In the genomic region with DNA sequence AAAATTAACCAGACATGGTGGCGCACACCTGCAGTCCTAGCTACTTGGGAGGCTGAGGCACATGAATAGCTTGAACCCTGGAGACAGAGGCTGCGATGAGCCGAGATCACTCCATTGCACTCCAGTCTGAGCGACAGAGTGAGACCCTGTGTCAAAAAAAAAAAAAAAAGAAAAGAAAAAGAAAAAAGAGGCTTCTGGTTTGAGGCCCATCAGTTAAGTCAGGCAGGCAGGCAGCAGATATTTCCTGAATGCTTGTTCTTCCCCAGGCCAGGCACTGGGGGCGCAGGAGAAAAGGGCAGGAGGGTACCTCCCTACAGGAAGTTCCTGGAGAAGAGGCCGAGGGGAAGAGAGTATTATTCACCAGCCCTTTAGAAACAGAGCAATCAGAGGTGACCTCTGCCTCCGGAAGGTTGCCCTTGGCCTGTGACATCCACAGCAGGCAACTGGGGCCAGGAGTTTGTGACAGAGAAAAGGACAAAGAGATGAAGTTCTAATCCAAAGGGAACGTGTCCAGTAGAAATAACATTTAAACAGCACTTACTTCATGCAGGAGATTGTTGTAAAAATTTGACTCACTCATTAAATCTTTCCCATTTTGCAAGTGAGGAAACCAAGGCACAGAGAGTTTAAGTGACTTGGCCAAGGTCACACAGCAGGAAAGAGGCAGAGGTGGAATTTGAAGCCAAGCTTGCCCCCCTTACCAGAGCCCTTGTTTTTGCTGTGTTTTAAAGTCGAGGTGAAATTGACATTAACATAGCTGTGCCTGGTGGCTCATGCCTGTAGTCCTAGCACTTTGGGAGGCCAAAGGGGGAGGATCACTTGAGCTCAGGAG, we compare ENCODE assay signal across 6 cellular contexts. TPM values are rescaled to one million over a fixed set of nuclear protein-coding genes. Genes with fewer than 3 reads are reported as not detected.
DNase-seq lines count a peak whose midpoint lies in the region; FAIRE-seq and TF ChIP-seq lines count a peak whose summit lies in the region.

No MANE protein-coding gene starts in this region.

- no peaks in the 10 kb centered on the region for H3K36me3 ChIP-seq in HUES48 (ENCODE audit: control insufficient read depth, insufficient read depth, low read length)

- no peaks in the 10 kb centered on the region for H3K9me3 ChIP-seq in HUES48 (ENCODE audit: control insufficient read depth, insufficient read depth, low read length)

- H3K27me3 ChIP-seq in HUES48 (ENCODE audit: control insufficient read depth, insufficient read depth, low read length) = no peaks in the 10 kb centered on the region

- no peak for FAIRE-seq in GM12892 (lab: Jason Lieb, UNC)

- H3K27me3 Mint-ChIP-seq in neural crest cell (ENCODE audit: low read depth) = peaks cover 5% of the 10 kb centered on the region

- H3K4me3 Mint-ChIP-seq in neural crest cell = no peak overlapping the region

- H3K4me3 ChIP-seq in AG09309 (ENCODE audit: control insufficient read depth, low read depth, low read length) = no peak overlapping the region
- no peak overlapping the region for H3K4me3 ChIP-seq in HUES48 (ENCODE audit: low read depth, low read length)
- no peak overlapping the region for H3K4me3 ChIP-seq in astrocyte of the cerebellum (ENCODE audit: low read depth, low read length)

- peaks cover 3% of the 10 kb centered on the region; the same call in 1 of the 2 replicates for H3K4me1 ChIP-seq in HUES48 (ENCODE audit: control insufficient read depth, insufficient read depth, low read length)

- peaks cover 6% of the 10 kb centered on the region for H3K4me1 Mint-ChIP-seq in neural crest cell

- H3K9ac ChIP-seq in HUES48 (ENCODE audit: low read depth, low read length) = no peak overlapping the region

- no peaks in the 10 kb centered on the region for H3K36me3 Mint-ChIP-seq in neural crest cell (ENCODE audit: low read depth)

- H3K27ac ChIP-seq in HUES48 (ENCODE audit: low read depth, low read length) = peak overlapping the region; percentile 74

- no peaks in the 10 kb centered on the region for H3K9me3 Mint-ChIP-seq in neural crest cell

- no peak for DNase-seq in AG09309 (ENCODE audit: low read depth)
- no peak for DNase-seq in astrocyte of the cerebellum (ENCODE audit: low read depth)
- DNase-seq in neural crest cell (ENCODE audit: low read depth, low spot score) = peak; percentile 59
- no peak for DNase-seq in NCI-H446 treated with DMSO at 0.1 percent for 48 hours (lab: John Stamatoyannopoulos, UW)
- DNase-seq in GM12892 (ENCODE audit: insufficient read length) = no peak

- TF ChIP-seq CTCF in AG09309 (IDR thresholded peaks at IDR 0.05; ENCODE audit: control insufficient read depth, insufficient read depth, low read depth, low read length, missing control alignments) (peak; percentile 66), astrocyte of the cerebellum (IDR thresholded peaks at IDR 0.05; ENCODE audit: low read depth, low read length, missing control alignments) (peak; percentile 56), neural crest cell (conservative IDR thresholded peaks at IDR 0.05) (peak; percentile 63)

- peak overlapping the region; percentile 92 for H3K27ac Mint-ChIP-seq in neural crest cell (ENCODE audit: unreplicated experiment)

- no peak for TF ChIP-seq POLR2A in GM12892 (IDR thresholded peaks at IDR 0.05; ENCODE audit: low read depth, low read length)

- in situ Hi-C loops in astrocyte of the cerebellum (cut with HindIII; ENCODE audit: low sequenced_read_pairs) = no loop called here

RNA-seq across cellular contexts. Expression of a gene that starts 4.3 kb away (rescaled TPM):
- total RNA-seq in neural crest cell = not detected in 2 replicates
- polyA plus RNA-seq in GM12892 (2012; ENCODE audit: missing spikeins) = not detected

RNA-seq across cellular contexts. Expression of a gene that starts 7.9 kb away (rescaled TPM):
- 4.8 and 5.0 TPM in 2 replicates for total RNA-seq in neural crest cell
- 6.5 TPM for polyA plus RNA-seq in GM12892 (2012; ENCODE audit: missing spikeins)

RNA-seq across cellular contexts. Expression of a gene that starts 17.5 kb away (rescaled TPM):
- total RNA-seq in neural crest cell = 17.6 and 19.9 TPM in 2 replicates
- polyA plus RNA-seq in GM12892 (2012; ENCODE audit: missing spikeins) = 0.66 TPM

RNA-seq across cellular contexts. Expression of a gene that starts 38.3 kb away (rescaled TPM):
- 5.2 and 5.7 TPM in 2 replicates for total RNA-seq in neural crest cell
- polyA plus RNA-seq in GM12892 (2012; ENCODE audit: missing spikeins) = not detected

RNA-seq across cellular contexts. Expression of a gene that starts 49.0 kb away (rescaled TPM):
- 0.39 and 0.98 TPM in 2 replicates for total RNA-seq in neural crest cell
- 0.64 TPM for polyA plus RNA-seq in GM12892 (2012; ENCODE audit: missing spikeins)
